ENCODE assay signal across 1 cellular context in the genomic region with DNA sequence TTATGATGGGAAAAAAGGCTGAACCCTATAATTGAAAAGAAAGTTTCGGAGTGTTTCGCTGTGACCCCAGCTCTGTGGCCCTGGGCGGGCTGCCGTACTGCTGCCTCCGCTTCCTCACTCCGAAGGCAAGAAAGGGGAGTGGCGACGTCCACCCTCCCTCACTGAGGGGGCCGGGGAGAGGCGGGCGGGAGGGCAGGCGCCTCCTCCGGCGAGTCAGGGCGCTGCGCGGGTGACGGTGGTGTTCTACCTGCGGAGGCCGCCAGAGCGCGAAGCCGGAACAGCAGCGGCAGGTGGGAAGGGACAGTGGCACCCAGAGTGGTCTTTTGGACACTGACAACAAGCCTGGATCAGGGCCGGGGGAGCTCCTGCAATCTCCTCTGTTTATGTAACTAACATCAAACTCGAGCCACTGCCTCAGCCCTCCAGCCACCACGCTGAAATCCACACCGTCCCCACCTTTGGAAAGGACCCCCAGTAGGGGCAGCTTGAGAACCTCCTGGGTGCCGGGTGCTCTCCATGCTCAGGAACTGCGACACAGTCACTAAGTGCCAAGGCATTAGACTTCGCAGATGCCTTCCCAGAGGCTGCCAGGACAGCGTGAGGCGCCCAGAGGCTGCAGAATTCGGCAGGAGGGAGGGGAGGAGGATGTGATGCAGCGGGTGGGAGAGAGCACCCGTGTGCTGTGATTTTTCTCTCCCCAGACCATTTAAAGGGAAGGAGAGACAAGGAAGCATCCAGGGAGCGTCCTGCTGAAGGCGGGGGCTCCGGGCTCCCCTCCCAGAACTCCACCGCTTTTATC.
TF ChIP-seq lines count a peak whose summit lies in the region.

No MANE protein-coding gene starts in this region.

TF ChIP-seq in HepG2, 621 proteins besides CTCF, POLR2A, EP300 and RAD21:
- no peak for TF ChIP-seq ZFP90 (CRISPR knock-in tag; IDR thresholded peaks at IDR 0.05; ENCODE audit: borderline replicate concordance)
- TF ChIP-seq, protein P1, sequence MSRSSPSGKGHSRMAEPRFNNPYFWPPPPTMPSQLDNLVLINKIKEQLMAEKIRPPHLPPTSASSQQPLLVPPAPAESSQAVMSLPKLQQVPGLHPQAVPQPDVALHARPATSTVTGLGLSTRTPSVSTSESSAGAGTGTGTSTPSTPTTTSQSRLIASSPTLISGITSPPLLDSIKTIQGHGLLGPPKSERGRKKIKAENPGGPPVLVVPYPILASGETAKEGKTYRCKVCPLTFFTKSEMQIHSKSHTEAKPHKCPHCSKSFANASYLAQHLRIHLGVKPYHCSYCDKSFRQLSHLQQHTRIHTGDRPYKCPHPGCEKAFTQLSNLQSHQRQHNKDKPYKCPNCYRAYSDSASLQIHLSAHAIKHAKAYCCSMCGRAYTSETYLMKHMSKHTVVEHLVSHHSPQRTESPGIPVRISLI (CRISPR knock-in tag; IDR thresholded peaks at IDR 0.05; ENCODE audit: borderline replicate concordance): no peak
- TF ChIP-seq SMC3 (IDR thresholded peaks at IDR 0.05; ENCODE audit: low read length): no peak
- TF ChIP-seq ZMYM2 (CRISPR knock-in tag; IDR thresholded peaks at IDR 0.05): no peak
- TF ChIP-seq, protein P2, sequence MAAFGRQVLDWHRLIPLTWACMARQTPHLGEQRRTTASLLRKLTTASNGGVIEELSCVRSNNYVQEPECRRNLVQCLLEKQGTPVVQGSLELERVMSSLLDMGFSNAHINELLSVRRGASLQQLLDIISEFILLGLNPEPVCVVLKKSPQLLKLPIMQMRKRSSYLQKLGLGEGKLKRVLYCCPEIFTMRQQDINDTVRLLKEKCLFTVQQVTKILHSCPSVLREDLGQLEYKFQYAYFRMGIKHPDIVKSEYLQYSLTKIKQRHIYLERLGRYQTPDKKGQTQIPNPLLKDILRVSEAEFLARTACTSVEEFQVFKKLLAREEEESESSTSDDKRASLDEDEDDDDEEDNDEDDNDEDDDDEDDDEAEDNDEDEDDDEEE (CRISPR knock-in tag; IDR thresholded peaks at IDR 0.05): no peak
- no peak for TF ChIP-seq ZSCAN31 (CRISPR knock-in tag; IDR thresholded peaks at IDR 0.05; ENCODE audit: low read depth)
- TF ChIP-seq AHR (CRISPR knock-in tag; IDR thresholded peaks at IDR 0.05): no peak
- TF ChIP-seq MZF1 (CRISPR knock-in tag; IDR thresholded peaks at IDR 0.05; ENCODE audit: borderline replicate concordance): no peak
- no peak for TF ChIP-seq ZNF10 (CRISPR knock-in tag; IDR thresholded peaks at IDR 0.05; ENCODE audit: borderline replicate concordance, low read depth)
- no peak for TF ChIP-seq ZNF143 (CRISPR knock-in tag; IDR thresholded peaks at IDR 0.05)
- TF ChIP-seq, protein P3, sequence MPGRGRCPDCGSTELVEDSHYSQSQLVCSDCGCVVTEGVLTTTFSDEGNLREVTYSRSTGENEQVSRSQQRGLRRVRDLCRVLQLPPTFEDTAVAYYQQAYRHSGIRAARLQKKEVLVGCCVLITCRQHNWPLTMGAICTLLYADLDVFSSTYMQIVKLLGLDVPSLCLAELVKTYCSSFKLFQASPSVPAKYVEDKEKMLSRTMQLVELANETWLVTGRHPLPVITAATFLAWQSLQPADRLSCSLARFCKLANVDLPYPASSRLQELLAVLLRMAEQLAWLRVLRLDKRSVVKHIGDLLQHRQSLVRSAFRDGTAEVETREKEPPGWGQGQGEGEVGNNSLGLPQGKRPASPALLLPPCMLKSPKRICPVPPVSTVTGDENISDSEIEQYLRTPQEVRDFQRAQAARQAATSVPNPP (CRISPR knock-in tag; IDR thresholded peaks at IDR 0.05): no peak
- no peak for TF ChIP-seq ARID2 (CRISPR knock-in tag; IDR thresholded peaks at IDR 0.05; ENCODE audit: borderline replicate concordance)
- TF ChIP-seq SMAD1 (CRISPR knock-in tag; IDR thresholded peaks at IDR 0.05; ENCODE audit: borderline replicate concordance, low read depth): no peak
- TF ChIP-seq, protein P4, sequence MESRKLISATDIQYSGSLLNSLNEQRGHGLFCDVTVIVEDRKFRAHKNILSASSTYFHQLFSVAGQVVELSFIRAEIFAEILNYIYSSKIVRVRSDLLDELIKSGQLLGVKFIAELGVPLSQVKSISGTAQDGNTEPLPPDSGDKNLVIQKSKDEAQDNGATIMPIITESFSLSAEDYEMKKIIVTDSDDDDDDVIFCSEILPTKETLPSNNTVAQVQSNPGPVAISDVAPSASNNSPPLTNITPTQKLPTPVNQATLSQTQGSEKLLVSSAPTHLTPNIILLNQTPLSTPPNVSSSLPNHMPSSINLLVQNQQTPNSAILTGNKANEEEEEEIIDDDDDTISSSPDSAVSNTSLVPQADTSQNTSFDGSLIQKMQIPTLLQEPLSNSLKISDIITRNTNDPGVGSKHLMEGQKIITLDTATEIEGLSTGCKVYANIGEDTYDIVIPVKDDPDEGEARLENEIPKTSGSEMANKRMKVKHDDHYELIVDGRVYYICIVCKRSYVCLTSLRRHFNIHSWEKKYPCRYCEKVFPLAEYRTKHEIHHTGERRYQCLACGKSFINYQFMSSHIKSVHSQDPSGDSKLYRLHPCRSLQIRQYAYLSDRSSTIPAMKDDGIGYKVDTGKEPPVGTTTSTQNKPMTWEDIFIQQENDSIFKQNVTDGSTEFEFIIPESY (CRISPR knock-in tag; IDR thresholded peaks at IDR 0.05): peak; percentile 86
- no peak for TF ChIP-seq TCF12 (IDR thresholded peaks at IDR 0.05)
- no peak for TF ChIP-seq TCF12 (CRISPR knock-in tag; IDR thresholded peaks at IDR 0.05)
- TF ChIP-seq ZNF121 (CRISPR knock-in tag; IDR thresholded peaks at IDR 0.05): 0 out of 2 replicates have a peak, but pooled peaks have one; percentile 15
- no peak for TF ChIP-seq ZNF382 (CRISPR knock-in tag; IDR thresholded peaks at IDR 0.05; ENCODE audit: borderline replicate concordance)
- no peak for TF ChIP-seq MTF1 (CRISPR knock-in tag; IDR thresholded peaks at IDR 0.05)
